ENCODE assay signal across 8 cellular contexts in the genomic region with DNA sequence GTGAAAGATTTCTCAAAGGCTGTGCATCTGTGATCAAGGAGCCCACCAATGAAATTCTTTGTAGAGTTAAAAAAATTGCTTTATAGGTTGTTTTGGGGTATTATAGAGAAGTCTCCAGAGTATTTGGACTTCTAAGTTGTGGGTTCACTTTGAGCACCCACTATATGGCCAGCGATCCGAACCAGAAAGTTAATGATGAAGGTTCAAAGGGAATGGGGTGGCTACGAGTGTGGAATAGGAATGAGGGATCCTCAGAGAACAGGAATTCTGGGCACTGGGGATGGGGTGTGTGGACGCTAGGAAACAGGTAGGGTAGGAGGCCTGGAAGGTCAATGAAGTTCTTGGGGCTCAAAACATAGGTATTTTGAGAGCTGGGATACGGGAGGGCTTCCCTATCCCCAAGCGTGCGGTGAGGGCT. TPM values are rescaled to one million over a fixed set of nuclear protein-coding genes. Genes with fewer than 3 reads are reported as not detected.
DNase-seq lines count a peak whose midpoint lies in the region; ATAC-seq and TF ChIP-seq lines count a peak whose summit lies in the region.

No MANE protein-coding gene starts in this region.

- peaks cover 31% of the 10 kb centered on the region for H3K4me1 Mint-ChIP-seq in activated CD4-positive, alpha-beta T cell treated with anti-CD3 and anti-CD28 coated beads, Interleukin-2, amount 10 ng/mL, durations not matched to agents 24 days and 14 days
- peaks cover 37% of the 10 kb centered on the region for H3K4me1 Mint-ChIP-seq in activated naive CD8-positive, alpha-beta T cell (ENCODE audit: low read depth)

- no peak for ATAC-seq in GM19395 (IDR thresholded peaks at IDR 0.05; ENCODE audit: unreplicated experiment)
- no peak for ATAC-seq in HG03139 (IDR thresholded peaks at IDR 0.05; ENCODE audit: unreplicated experiment)

- no peak for DNase-seq in activated CD4-positive, alpha-beta T cell treated with anti-CD3 and anti-CD28 coated beads, Interleukin-2, amount 10 ng/mL, durations not matched to agents 24 days and 14 days
- DNase-seq in activated CD4-positive, alpha-beta T cell treated with anti-CD3 and anti-CD28 coated beads for 48 hours = no peak
- DNase-seq in kidney epithelial cell (ENCODE audit: low read depth) (no peak), suprapubic skin (ENCODE audit: low spot score in 2 of 2) (no peak), GDM1 (lab: John Stamatoyannopoulos, UW) (no peak)

- TF ChIP-seq POLR2A in suprapubic skin (IDR thresholded peaks at IDR 0.05) = no peak

- WGBS in suprapubic skin = 14% methylated on average over 7 of the region's 7 CpGs

- H3K27ac Mint-ChIP-seq in activated CD4-positive, alpha-beta T cell treated with anti-CD3 and anti-CD28 coated beads, Interleukin-2, amount 10 ng/mL, durations not matched to agents 24 days and 14 days = peak overlapping the region; percentile 93
- peak overlapping the region; percentile 98 for H3K27ac Mint-ChIP-seq in activated naive CD8-positive, alpha-beta T cell

- H3K4me3 Mint-ChIP-seq in activated CD4-positive, alpha-beta T cell treated with anti-CD3 and anti-CD28 coated beads, Interleukin-2, amount 10 ng/mL, durations not matched to agents 24 days and 14 days = peak overlapping the region; percentile 92
- H3K4me3 Mint-ChIP-seq in activated naive CD8-positive, alpha-beta T cell = peak overlapping the region; percentile 100

- H3K27ac ChIP-seq in suprapubic skin = no peak overlapping the region

- peaks cover 49% of the 10 kb centered on the region for H3K4me1 ChIP-seq in suprapubic skin

- peaks cover 4% of the 10 kb centered on the region for H3K27me3 Mint-ChIP-seq in activated CD4-positive, alpha-beta T cell treated with anti-CD3 and anti-CD28 coated beads, Interleukin-2, amount 10 ng/mL, durations not matched to agents 24 days and 14 days
- no peaks in the 10 kb centered on the region for H3K27me3 Mint-ChIP-seq in activated naive CD8-positive, alpha-beta T cell

- peaks cover 24% of the 10 kb centered on the region for H3K27me3 ChIP-seq in kidney epithelial cell (ENCODE audit: control insufficient read depth, insufficient read depth, low read length)
- H3K27me3 ChIP-seq in suprapubic skin = no peaks in the 10 kb centered on the region

- H3K36me3 ChIP-seq in kidney epithelial cell (ENCODE audit: control insufficient read depth, insufficient read depth, low read length) (no peaks in the 10 kb centered on the region), suprapubic skin (no peaks in the 10 kb centered on the region)

- no peaks in the 10 kb centered on the region for H3K9me3 ChIP-seq in suprapubic skin

- H3K9me3 Mint-ChIP-seq in activated CD4-positive, alpha-beta T cell treated with anti-CD3 and anti-CD28 coated beads, Interleukin-2, amount 10 ng/mL, durations not matched to agents 24 days and 14 days = no peaks in the 10 kb centered on the region
- no peaks in the 10 kb centered on the region for H3K9me3 Mint-ChIP-seq in activated naive CD8-positive, alpha-beta T cell (ENCODE audit: low read depth)

- peak overlapping the region; percentile 69 for H3K4me3 ChIP-seq in kidney epithelial cell (ENCODE audit: low read depth, low read length)
- peak overlapping the region; percentile 92 for H3K4me3 ChIP-seq in suprapubic skin

- intact Hi-C loops in activated CD4-positive, alpha-beta T cell treated with anti-CD3 and anti-CD28 coated beads, Interleukin-2, amount 10 ng/mL, durations not matched to agents 24 days and 14 days (cut with micrococcal nuclease) = loop anchor here (1.0 to 10.0 kb wide), 5 partner anchors 12 to 280 kb away; a partner anchor contains a TSS

- peaks cover 8% of the 10 kb centered on the region for H3K36me3 Mint-ChIP-seq in activated CD4-positive, alpha-beta T cell treated with anti-CD3 and anti-CD28 coated beads, Interleukin-2, amount 10 ng/mL, durations not matched to agents 24 days and 14 days (ENCODE audit: low read depth)
- H3K36me3 Mint-ChIP-seq in activated naive CD8-positive, alpha-beta T cell = no peaks in the 10 kb centered on the region

- no peak for TF ChIP-seq EP300 in suprapubic skin (IDR thresholded peaks at IDR 0.05)

- TF ChIP-seq CTCF in kidney epithelial cell (IDR thresholded peaks at IDR 0.05; ENCODE audit: insufficient read depth, low read length, poor library complexity, severe bottlenecking) (no peak), suprapubic skin (IDR thresholded peaks at IDR 0.05) (no peak)

RNA-seq across cellular contexts. Expression of a gene that starts 0.8 kb away (rescaled TPM):
- total RNA-seq in activated CD4-positive, alpha-beta T cell treated with anti-CD3 and anti-CD28 coated beads, Interleukin-2, amount 10 ng/mL, durations not matched to agents 24 days and 14 days = 26.4 and 28.0 TPM in 2 replicates
- total RNA-seq in kidney epithelial cell (17.3 and 19.2 TPM in 2 replicates), suprapubic skin (10 to 100 TPM; 10.2 to 15.8 (median 12.1) TPM)

RNA-seq across cellular contexts. Expression of a gene that starts 39.9 kb away (rescaled TPM):
- not detected in 2 replicates for total RNA-seq in activated CD4-positive, alpha-beta T cell treated with anti-CD3 and anti-CD28 coated beads, Interleukin-2, amount 10 ng/mL, durations not matched to agents 24 days and 14 days
- total RNA-seq in kidney epithelial cell = not detected in 2 replicates
- under 1 TPM in 2 of 4 donors, not detected in 2; 0.26 TPM for total RNA-seq in suprapubic skin

RNA-seq across cellular contexts. Expression of a gene that starts 59.1 kb away (rescaled TPM):
- not detected in 2 replicates for total RNA-seq in activated CD4-positive, alpha-beta T cell treated with anti-CD3 and anti-CD28 coated beads, Interleukin-2, amount 10 ng/mL, durations not matched to agents 24 days and 14 days
- under 0.01 and 0.04 TPM in 2 replicates for total RNA-seq in kidney epithelial cell
- total RNA-seq in suprapubic skin = under 1 TPM in 2 of 4 donors, not detected in 2; 0.13 to 0.45 TPM
